14 cellular contexts compared by ENCODE assay signal in the genomic region with DNA sequence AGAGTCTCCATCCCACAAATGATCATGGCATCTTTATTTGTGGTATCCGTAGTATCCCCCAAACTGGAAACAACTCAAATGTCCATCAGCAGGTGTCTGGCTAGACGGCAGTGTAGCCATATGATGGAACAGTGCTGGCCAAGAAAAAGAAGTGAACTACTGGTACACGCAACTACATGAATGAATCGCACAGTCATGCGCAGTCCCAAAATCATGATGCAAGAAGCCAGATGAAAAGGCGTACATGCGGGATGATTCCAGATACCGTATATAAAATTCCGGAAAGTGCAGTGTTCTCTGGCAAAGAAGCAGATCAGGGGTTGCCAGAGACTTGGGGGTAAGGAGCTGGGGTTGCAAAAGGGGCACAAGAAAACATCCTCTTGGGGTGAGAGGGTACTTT.
"Had no signal": no experiment of that assay in that cellular context is flagged by ENCODE, and none has a peak within 500 bp of the region (broad histone marks: within the 10 kb centered on the region; RNA-seq: fewer than 3 reads in every experiment).

No MANE protein-coding gene starts in this region.

- H3K36me3 Mint-ChIP-seq: activated naive CD4-positive, alpha-beta T cell treated with anti-CD3 and anti-CD28 coated beads, Interleukin-2, amount 50 U/mL, for 24 hours had no signal

- DNase-seq: activated CD4-positive, alpha-beta T cell treated with anti-CD3 and anti-CD28 coated beads, Interleukin-2, amount 50 U/mL, for 1 hour; activated effector memory CD4-positive, alpha-beta T cell treated with Interleukin-2 at 50 U/mL for 16 hours; brain microvascular endothelial cell; foreskin melanocyte; heart right ventricle; islet precursor cell; left ventricle myocardium superior; mesendoderm; pancreas; right lobe of liver; stimulated activated CD4-positive, alpha-beta T cell treated with anti-CD3 and anti-CD28 coated beads, Interleukin-12 subunit alpha, Interleukin-12 subunit beta, amount 100 ng/mL, for 4 hours; stimulated activated naive CD4-positive, alpha-beta T cell treated with Interleukin-2 at 50 U/mL for 16 hours; testis had no signal

- H3K9me3 Mint-ChIP-seq: activated naive CD4-positive, alpha-beta T cell treated with anti-CD3 and anti-CD28 coated beads, Interleukin-2, amount 50 U/mL, for 24 hours had no signal

- H3K27ac Mint-ChIP-seq: activated naive CD4-positive, alpha-beta T cell treated with anti-CD3 and anti-CD28 coated beads, Interleukin-2, amount 50 U/mL, for 24 hours had no signal

- H3K27me3 ChIP-seq: brain microvascular endothelial cell, heart right ventricle, pancreas, right lobe of liver, testis had no signal

- H3K4me3 Mint-ChIP-seq: activated naive CD4-positive, alpha-beta T cell treated with anti-CD3 and anti-CD28 coated beads, Interleukin-2, amount 50 U/mL, for 24 hours had no signal

- ATAC-seq: heart right ventricle, left ventricle myocardium superior, pancreas, right lobe of liver had no signal

- H3K4me3 ChIP-seq: heart right ventricle, pancreas, right lobe of liver, testis had no signal

- H3K36me3 ChIP-seq: brain microvascular endothelial cell, heart right ventricle, pancreas, right lobe of liver had no signal

- H3K27me3 Mint-ChIP-seq: activated naive CD4-positive, alpha-beta T cell treated with anti-CD3 and anti-CD28 coated beads, Interleukin-2, amount 50 U/mL, for 24 hours had no signal

- H3K9me3 ChIP-seq: heart right ventricle, pancreas, right lobe of liver, testis had no signal

- H3K27ac ChIP-seq: right lobe of liver, testis had no signal
